Comparison of ENCODE assay signal across 27 cellular contexts in the genomic region with DNA sequence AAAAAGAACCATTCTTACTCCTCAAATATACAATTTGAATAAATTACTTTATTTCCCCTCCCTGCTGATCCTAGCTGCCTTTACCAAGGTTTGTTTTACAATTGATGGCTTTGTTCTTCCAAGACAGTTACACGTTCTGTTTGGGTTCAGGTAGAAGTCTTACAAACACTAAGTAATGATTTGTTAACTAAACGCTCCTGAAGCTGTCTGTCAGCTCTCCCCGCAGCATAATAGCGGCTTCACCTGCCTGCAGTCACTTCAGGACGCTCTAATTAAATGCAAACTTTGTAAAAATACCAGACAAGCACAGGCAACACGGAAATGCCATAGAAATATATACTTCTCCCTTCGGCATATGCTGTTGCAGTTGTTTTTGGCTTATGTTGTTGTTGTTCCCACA.
"Had no signal": no experiment of that assay in that cellular context is flagged by ENCODE, and none has a peak within 500 bp of the region (broad histone marks: within the 10 kb centered on the region; RNA-seq: fewer than 3 reads in every experiment).

No MANE protein-coding gene starts in this region.

- H3K4me1 Mint-ChIP-seq: activated CD4-positive, alpha-beta memory T cell treated with anti-CD3 and anti-CD28 coated beads, Interleukin-2, amount 10 ng/mL, durations not matched to agents 7 days and 5 days; activated CD4-positive, alpha-beta T cell treated with anti-CD3 and anti-CD28 coated beads, Interleukin-2, amount 10 ng/mL, durations not matched to agents 24 days and 14 days; activated naive CD4-positive, alpha-beta T cell treated with anti-CD3 and anti-CD28 coated beads, Interleukin-2, amount 50 U/mL, for 24 hours; activated T-helper 17 cell treated with anti-CD3 and anti-CD28 coated beads, Interleukin-2, amount 50 U/mL, for 72 hours; immature natural killer cell; naive thymus-derived CD8-positive, alpha-beta T cell; neural progenitor cell; T-helper 17 cell had no signal

- H3K27ac ChIP-seq: breast epithelium, esophagus squamous epithelium, neural progenitor cell, parathyroid adenoma, spleen, suprapubic skin, tibial artery, upper lobe of right lung, WERI-Rb-1 had no signal

- ATAC-seq: activated T-cell treated with anti-CD3 and anti-CD28 coated beads, Interleukin-2, amount 50 U/mL, for 4 hours; activated T-helper 17 cell treated with anti-CD3 and anti-CD28 coated beads, Interleukin-2, amount 50 U/mL, for 72 hours; left colon; naive thymus-derived CD8-positive, alpha-beta T cell; right cardiac atrium; T-helper 17 cell; upper lobe of right lung had no signal

- H3K9me3 ChIP-seq: breast epithelium, esophagus squamous epithelium, spleen, suprapubic skin, tibial artery, upper lobe of right lung had no signal

- H3K27me3 ChIP-seq: breast epithelium, neural progenitor cell, tibial artery, upper lobe of right lung had no signal

- H3K36me3 Mint-ChIP-seq: activated naive CD4-positive, alpha-beta T cell treated with anti-CD3 and anti-CD28 coated beads, Interleukin-2, amount 50 U/mL, for 24 hours; immature natural killer cell; naive thymus-derived CD8-positive, alpha-beta T cell; neural progenitor cell had no signal

- H3K4me3 Mint-ChIP-seq: activated CD4-positive, alpha-beta memory T cell treated with anti-CD3 and anti-CD28 coated beads, Interleukin-2, amount 10 ng/mL, durations not matched to agents 7 days and 5 days; activated CD4-positive, alpha-beta T cell treated with anti-CD3 and anti-CD28 coated beads, Interleukin-2, amount 10 ng/mL, durations not matched to agents 24 days and 14 days; activated naive CD4-positive, alpha-beta T cell treated with anti-CD3 and anti-CD28 coated beads, Interleukin-2, amount 50 U/mL, for 24 hours; activated T-cell treated with anti-CD3 and anti-CD28 coated beads, Interleukin-2, amount 50 U/mL, for 4 hours; activated T-helper 17 cell treated with anti-CD3 and anti-CD28 coated beads, Interleukin-2, amount 50 U/mL, for 72 hours; endodermal cell; immature natural killer cell; naive thymus-derived CD8-positive, alpha-beta T cell; neural progenitor cell; T-helper 17 cell had no signal

- H3K9ac ChIP-seq: neural progenitor cell, parathyroid adenoma had no signal

- H3K4me3 ChIP-seq: breast epithelium, esophagus squamous epithelium, neural progenitor cell, spleen, suprapubic skin, tibial artery, upper lobe of right lung had no signal

- H3K4me2 ChIP-seq: neural progenitor cell had no signal

- DNase-seq: activated CD4-positive, alpha-beta memory T cell treated with anti-CD3 and anti-CD28 coated beads, Interleukin-2, amount 10 ng/mL, durations not matched to agents 7 days and 5 days; activated CD4-positive, alpha-beta T cell treated with anti-CD3 and anti-CD28 coated beads, Interleukin-2, amount 10 ng/mL, durations not matched to agents 24 days and 14 days; activated CD4-positive, CD25-positive, alpha-beta regulatory T cell treated with anti-CD3 and anti-CD28 coated beads, Interleukin-2, amount 50 U/mL, for 72 hours; activated T-cell treated with anti-CD3 and anti-CD28 coated beads, Interleukin-2, amount 50 U/mL, for 4 hours; central memory CD4-positive, alpha-beta T cell; endodermal cell; esophagus squamous epithelium; foreskin melanocyte; immature natural killer cell; kidney; left colon; naive thymus-derived CD8-positive, alpha-beta T cell; occipital lobe; right cardiac atrium; spleen; stimulated activated naive CD4-positive, alpha-beta T cell; T-helper 17 cell; T1000; tibial artery; upper lobe of right lung; WERI-Rb-1 had no signal

- H3K4me1 ChIP-seq: breast epithelium, esophagus squamous epithelium, neural progenitor cell, parathyroid adenoma, spleen, suprapubic skin, tibial artery, upper lobe of right lung had no signal

- H3K36me3 ChIP-seq: breast epithelium, esophagus squamous epithelium, neural progenitor cell, spleen, suprapubic skin, tibial artery, upper lobe of right lung, WERI-Rb-1 had no signal

- H3K27ac Mint-ChIP-seq: activated CD4-positive, alpha-beta memory T cell treated with anti-CD3 and anti-CD28 coated beads, Interleukin-2, amount 10 ng/mL, durations not matched to agents 7 days and 5 days; activated CD4-positive, alpha-beta T cell treated with anti-CD3 and anti-CD28 coated beads, Interleukin-2, amount 10 ng/mL, durations not matched to agents 24 days and 14 days; activated naive CD4-positive, alpha-beta T cell treated with anti-CD3 and anti-CD28 coated beads, Interleukin-2, amount 50 U/mL, for 24 hours; activated T-helper 17 cell treated with anti-CD3 and anti-CD28 coated beads, Interleukin-2, amount 50 U/mL, for 72 hours; endodermal cell; immature natural killer cell; naive thymus-derived CD8-positive, alpha-beta T cell; neural progenitor cell; T-helper 17 cell had no signal

- H3K9me3 Mint-ChIP-seq: activated CD4-positive, alpha-beta memory T cell treated with anti-CD3 and anti-CD28 coated beads, Interleukin-2, amount 10 ng/mL, durations not matched to agents 7 days and 5 days; activated CD4-positive, alpha-beta T cell treated with anti-CD3 and anti-CD28 coated beads, Interleukin-2, amount 10 ng/mL, durations not matched to agents 24 days and 14 days; activated naive CD4-positive, alpha-beta T cell treated with anti-CD3 and anti-CD28 coated beads, Interleukin-2, amount 50 U/mL, for 24 hours; activated T-cell treated with anti-CD3 and anti-CD28 coated beads, Interleukin-2, amount 50 U/mL, for 4 hours; activated T-helper 17 cell treated with anti-CD3 and anti-CD28 coated beads, Interleukin-2, amount 50 U/mL, for 72 hours; endodermal cell; neural progenitor cell had no signal

- H3K79me2 ChIP-seq: parathyroid adenoma had no signal
